8 cellular contexts compared by ENCODE assay signal in genomic region chr6:161373905-161374451, GRCh38.
DNase-seq lines count a peak whose midpoint lies in the region; ATAC-seq and TF ChIP-seq lines count a peak whose summit lies in the region.

No MANE protein-coding gene starts in this region.

- H3K4me3 Mint-ChIP-seq in HFFc6 = no peak overlapping the region

- ATAC-seq in HG03378 (IDR thresholded peaks at IDR 0.05; ENCODE audit: unreplicated experiment) = no peak

- H3K27ac ChIP-seq in effector memory CD4-positive, alpha-beta T cell (ENCODE audit: insufficient read depth, low read length, poor library complexity, severe bottlenecking) = no peak overlapping the region
- no peak overlapping the region for H3K27ac ChIP-seq in mesendoderm (ENCODE audit: low read depth, low read length)

- peak; percentile 15 for DNase-seq in GM04503 (ENCODE audit: low read depth)
- peak; percentile 47 for DNase-seq in HFFc6
- peak; percentile 38 for DNase-seq in NCI-H460 (ENCODE audit: extremely low read depth, low read depth)
- DNase-seq in activated CD4-positive, alpha-beta T cell treated with anti-CD3 and anti-CD28 coated beads, Interleukin-2, amount 50 U/mL, for 48 hours = peak; percentile 79 to 80
- DNase-seq in effector memory CD4-positive, alpha-beta T cell = peak; percentile 19 to 45 (median 23)
- DNase-seq in mesendoderm = peak; percentile 74
- peak; percentile 32 to 55 for DNase-seq in stimulated activated CD8-positive, alpha-beta memory T cell treated with anti-CD3 and anti-CD28 coated beads, Interleukin-2, amount 100 ng/mL, for 48 hours (ENCODE audit: low read depth in 2 of 2)

- no peak overlapping the region for H3K4ac ChIP-seq in mesendoderm (ENCODE audit: low read depth, low read length)

- peaks cover 6% of the 10 kb centered on the region for H3K4me1 Mint-ChIP-seq in HFFc6 (ENCODE audit: low read depth)

- 100% methylated on average over 5 of the region's 15 CpGs for WGBS in mesendoderm (ENCODE audit: extremely low coverage, insufficient coverage, low lambda C conversion rate)

- no peak overlapping the region for H2BK5ac ChIP-seq in mesendoderm (ENCODE audit: low read length)

- H2BK15ac ChIP-seq in mesendoderm (replicated peaks; ENCODE audit: low read depth) = no peak overlapping the region

- H3K56ac ChIP-seq in mesendoderm (ENCODE audit: low read length) = no peak overlapping the region

- peak; percentile 98 for TF ChIP-seq CTCF in HFFc6 (IDR thresholded peaks at IDR 0.05)

- H3K23ac ChIP-seq in mesendoderm (ENCODE audit: low read length) = no peak overlapping the region

- H3K36me3 ChIP-seq in effector memory CD4-positive, alpha-beta T cell (ENCODE audit: control insufficient read depth, insufficient read depth, low read length) = no peaks in the 10 kb centered on the region
- H3K36me3 ChIP-seq in mesendoderm (ENCODE audit: control insufficient read depth, insufficient read depth, low read length) = no peaks in the 10 kb centered on the region

- H3K4me2 ChIP-seq in mesendoderm (ENCODE audit: low read length) = no peak overlapping the region

- no peaks in the 10 kb centered on the region for H3K79me1 ChIP-seq in mesendoderm (ENCODE audit: low read length)

- no peaks in the 10 kb centered on the region for H3K36me3 Mint-ChIP-seq in HFFc6 (ENCODE audit: low read depth)

- no peak overlapping the region for H2BK120ac ChIP-seq in mesendoderm (ENCODE audit: low read depth, low read length)

- no peaks in the 10 kb centered on the region for H3K27me3 ChIP-seq in effector memory CD4-positive, alpha-beta T cell (replicated peaks; ENCODE audit: control insufficient read depth, insufficient read depth, low read length, poor library complexity, severe bottlenecking)
- no peaks in the 10 kb centered on the region for H3K27me3 ChIP-seq in mesendoderm (ENCODE audit: insufficient read depth, low read length, poor library complexity)

- H3K27me3 Mint-ChIP-seq in HFFc6 (ENCODE audit: insufficient read depth) = no peaks in the 10 kb centered on the region; the same call in none of the 2 replicates

- no peaks in the 10 kb centered on the region for H3K4me1 ChIP-seq in effector memory CD4-positive, alpha-beta T cell (ENCODE audit: control insufficient read depth, insufficient read depth, low read length, poor library complexity, severe bottlenecking)
- H3K4me1 ChIP-seq in mesendoderm (ENCODE audit: control insufficient read depth, low read depth, low read length) = no peaks in the 10 kb centered on the region

- no peak overlapping the region for H4K8ac ChIP-seq in mesendoderm (ENCODE audit: low read depth, low read length)

- H3K4me3 ChIP-seq in effector memory CD4-positive, alpha-beta T cell (ENCODE audit: insufficient read depth, low read depth, low read length, poor library complexity, severe bottlenecking) = no peak overlapping the region
- no peak overlapping the region for H3K4me3 ChIP-seq in mesendoderm (ENCODE audit: low read length)

- no peaks in the 10 kb centered on the region for H3K79me2 ChIP-seq in mesendoderm (ENCODE audit: control insufficient read depth, insufficient read depth, low read length)

- no peak overlapping the region for H3K9ac ChIP-seq in mesendoderm (ENCODE audit: low read length)

- H3K18ac ChIP-seq in mesendoderm (ENCODE audit: low read length) = no peak overlapping the region

- H4K5ac ChIP-seq in mesendoderm (ENCODE audit: low read length) = no peak overlapping the region

- H3K9me3 ChIP-seq in effector memory CD4-positive, alpha-beta T cell (ENCODE audit: control insufficient read depth, low read length) = no peaks in the 10 kb centered on the region

- no peak overlapping the region for H3K27ac Mint-ChIP-seq in HFFc6

- H3K9me3 Mint-ChIP-seq in HFFc6 = no peaks in the 10 kb centered on the region

- H2AK5ac ChIP-seq in mesendoderm (ENCODE audit: low read length) = no peak overlapping the region

Comparison
In these comparisons a context has a peak if more than half of its experiments do, and no peak if none do; other contexts are left out.
1. DNase-seq: peak in every context shown above with its lines; median percentile 80 in activated CD4-positive, alpha-beta T cell treated with anti-CD3 and anti-CD28 coated beads, Interleukin-2, amount 50 U/mL, for 48 hours; 74 in mesendoderm; 47 in HFFc6; 44 in stimulated activated CD8-positive, alpha-beta memory T cell treated with anti-CD3 and anti-CD28 coated beads, Interleukin-2, amount 100 ng/mL, for 48 hours; 38 in NCI-H460; 23 in effector memory CD4-positive, alpha-beta T cell; 15 in GM04503.